17 cellular contexts compared by ENCODE assay signal in the genomic region with DNA sequence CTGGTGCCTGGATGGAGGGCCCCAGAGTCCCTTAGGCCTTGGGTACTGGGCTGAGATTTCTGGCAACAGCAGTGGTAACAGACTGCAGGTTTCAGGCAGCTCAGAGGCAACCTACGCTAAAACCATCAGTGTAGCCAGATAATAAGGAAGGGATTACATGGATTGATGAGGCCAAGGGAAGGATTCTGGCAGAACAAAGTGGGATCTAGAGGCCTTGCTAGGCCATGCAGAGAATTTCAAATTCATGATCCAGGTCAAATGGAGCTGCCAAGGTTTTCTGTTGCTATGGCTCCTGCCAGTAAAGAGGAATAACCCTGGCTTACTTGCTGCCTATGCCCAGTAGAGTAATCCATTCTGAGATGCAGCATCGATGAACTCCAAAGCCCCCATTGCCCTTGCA.
DNase-seq lines count a peak whose midpoint lies in the region; ATAC-seq and TF ChIP-seq lines count a peak whose summit lies in the region.
"Had no signal": no experiment of that assay in that cellular context is flagged by ENCODE, and none has a peak within 500 bp of the region (broad histone marks: within the 10 kb centered on the region; RNA-seq: fewer than 3 reads in every experiment).

No MANE protein-coding gene starts in this region.

- no peak for TF ChIP-seq CTCF in body of pancreas (IDR thresholded peaks at IDR 0.05)

- H3K4me1 ChIP-seq in body of pancreas, result no peaks in the 10 kb centered on the region
- H3K4me1 ChIP-seq: BLaER1 had no signal

- H3K27me3 ChIP-seq in body of pancreas, result no peaks in the 10 kb centered on the region
- H3K27me3 ChIP-seq: BLaER1 had no signal

- no peak overlapping the region for H3K27ac ChIP-seq in body of pancreas
- H3K27ac ChIP-seq: BLaER1 had no signal

- H3K4me1 Mint-ChIP-seq in stimulated activated effector memory CD8-positive, alpha-beta T cell treated with anti-CD3 and anti-CD28 coated beads, Interleukin-12 subunit alpha, Interleukin-12 subunit beta, amount 100 ng/mL, for 72 hours, result no peaks in the 10 kb centered on the region
- H3K4me1 Mint-ChIP-seq: CD14-positive monocyte; CD4-positive, alpha-beta memory T cell; GM23338 had no signal

- WGBS in body of pancreas, 2 donors, result 72 to 83% methylated on average over 2 of the region's 2 CpGs

- no peak for TF ChIP-seq POLR2A in body of pancreas (IDR thresholded peaks at IDR 0.05)

- no peaks in the 10 kb centered on the region for H3K9me3 ChIP-seq in body of pancreas
- H3K9me3 ChIP-seq: BLaER1 had no signal

- no peaks in the 10 kb centered on the region for H3K36me3 Mint-ChIP-seq in stimulated activated effector memory CD8-positive, alpha-beta T cell treated with anti-CD3 and anti-CD28 coated beads, Interleukin-12 subunit alpha, Interleukin-12 subunit beta, amount 100 ng/mL, for 72 hours
- H3K36me3 Mint-ChIP-seq: CD14-positive monocyte; CD4-positive, alpha-beta memory T cell had no signal

- ATAC-seq in stimulated activated effector memory CD8-positive, alpha-beta T cell treated with anti-CD3 and anti-CD28 coated beads, Interleukin-12 subunit alpha, Interleukin-12 subunit beta, amount 100 ng/mL, for 72 hours, result peak; percentile 31
- ATAC-seq in GM18511 (IDR thresholded peaks at IDR 0.05; ENCODE audit: unreplicated experiment) (no peak), body of pancreas (no peak)
- ATAC-seq: GM12878, GM23338 had no signal

- H3K36me3 ChIP-seq in body of pancreas (replicated peaks in 1 of 2; ENCODE audit: insufficient read depth in 1 of 2, low read depth in 2 of 2), result no peaks in the 10 kb centered on the region
- H3K36me3 ChIP-seq: BLaER1 had no signal

- no peak overlapping the region for H3K27ac Mint-ChIP-seq in stimulated activated effector memory CD8-positive, alpha-beta T cell treated with anti-CD3 and anti-CD28 coated beads, Interleukin-12 subunit alpha, Interleukin-12 subunit beta, amount 100 ng/mL, for 72 hours
- H3K27ac Mint-ChIP-seq: GM23338, HFFc6 had no signal

- no peak overlapping the region for H3K4me3 Mint-ChIP-seq in stimulated activated effector memory CD8-positive, alpha-beta T cell treated with anti-CD3 and anti-CD28 coated beads, Interleukin-12 subunit alpha, Interleukin-12 subunit beta, amount 100 ng/mL, for 72 hours
- H3K4me3 Mint-ChIP-seq: CD14-positive monocyte; CD4-positive, alpha-beta memory T cell; GM23338; HFFc6 had no signal

- in situ Hi-C loops in G401 (cut with HindIII; ENCODE audit: low sequenced_read_pairs), result no loop called here

- intact Hi-C loops in body of pancreas (cut with DNase I), result no loop called here

- DNase-seq in G401 (ENCODE audit: low spot score) (peak; percentile 98), NCI-H82 (lab: John Stamatoyannopoulos, UW) (peak; percentile 85), cerebellar nuclear complex (lab: John Stamatoyannopoulos, UW) (peak; percentile 89 to 94), body of pancreas (no peak)
- DNase-seq in stimulated activated effector memory CD8-positive, alpha-beta T cell treated with anti-CD3 and anti-CD28 coated beads, Interleukin-12 subunit alpha, Interleukin-12 subunit beta, amount 100 ng/mL, for 72 hours (ENCODE audit: low spot score in 2 of 2), result no peak
- no peak for DNase-seq in stimulated activated CD4-positive, alpha-beta T cell treated with anti-CD3 and anti-CD28 coated beads, Interleukin-4, amount 100 ng/mL, for 24 hours
- DNase-seq: 8988T; CD4-positive, alpha-beta memory T cell; DMS79 treated with DMSO at 0.1 percent for 48 hours; HCEC 1CT; HFFc6; IMR-90 had no signal

- no peaks in the 10 kb centered on the region for H3K9me3 Mint-ChIP-seq in stimulated activated effector memory CD8-positive, alpha-beta T cell treated with anti-CD3 and anti-CD28 coated beads, Interleukin-12 subunit alpha, Interleukin-12 subunit beta, amount 100 ng/mL, for 72 hours
- H3K9me3 Mint-ChIP-seq: GM23338 had no signal

- H3K4me3 ChIP-seq in body of pancreas, result no peak overlapping the region
- H3K4me3 ChIP-seq: BLaER1, GM12878, GM23338 had no signal

Comparison
In these comparisons a context has a peak if more than half of its experiments do, and no peak if none do; other contexts are left out.
1. DNase-seq: peak in G401 (single experiment), NCI-H82 (single experiment) and cerebellar nuclear complex (2 of 2); none in stimulated activated effector memory CD8-positive, alpha-beta T cell treated with anti-CD3 and anti-CD28 coated beads, Interleukin-12 subunit alpha, Interleukin-12 subunit beta, amount 100 ng/mL, for 72 hours (0 of 2), body of pancreas (0 of 4) and stimulated activated CD4-positive, alpha-beta T cell treated with anti-CD3 and anti-CD28 coated beads, Interleukin-4, amount 100 ng/mL, for 24 hours (single experiment).